16 cellular contexts compared by ENCODE assay signal in genomic region chr11:33452806-33453205, GRCh38.
DNase-seq lines count a peak whose midpoint lies in the region; ATAC-seq and TF ChIP-seq lines count a peak whose summit lies in the region.
"Had no signal": no experiment of that assay in that cellular context is flagged by ENCODE, and none has a peak within 500 bp of the region (broad histone marks: within the 10 kb centered on the region; RNA-seq: fewer than 3 reads in every experiment).

No MANE protein-coding gene starts in this region.

- no peak overlapping the region for H3K27ac Mint-ChIP-seq in MCF 10A (ENCODE audit: low read depth, unreplicated experiment)
- H3K27ac Mint-ChIP-seq: activated CD8-positive, alpha-beta T cell treated with anti-CD3 and anti-CD28 coated beads, Interleukin-2, amount 10 ng/mL, durations not matched to agents 7 days and 5 days; endodermal cell; natural killer cell; T-helper 17 cell had no signal

- H3K27me3 ChIP-seq in breast epithelium (no peaks in the 10 kb centered on the region), suprapubic skin (peaks cover 5% of the 10 kb centered on the region)

- ATAC-seq in GM21717 (IDR thresholded peaks at IDR 0.05; ENCODE audit: unreplicated experiment) = no peak
- ATAC-seq in GM21737 (IDR thresholded peaks at IDR 0.05; ENCODE audit: unreplicated experiment) = no peak
- ATAC-seq: activated CD8-positive, alpha-beta T cell treated with anti-CD3 and anti-CD28 coated beads, Interleukin-2, amount 10 ng/mL, durations not matched to agents 7 days and 5 days; natural killer cell; T-helper 17 cell had no signal

- peaks cover 9% of the 10 kb centered on the region for H3K4me1 Mint-ChIP-seq in MCF 10A (ENCODE audit: insufficient read depth, unreplicated experiment)
- H3K4me1 Mint-ChIP-seq: activated naive CD8-positive, alpha-beta T cell treated with anti-CD3 and anti-CD28 coated beads, Interleukin-2, amount 10 ng/mL, durations not matched to agents 7 days and 5 days; endodermal cell; natural killer cell; T-helper 17 cell had no signal

- no peak overlapping the region for H3K27ac ChIP-seq in breast epithelium
- no peak overlapping the region for H3K27ac ChIP-seq in suprapubic skin
- H3K27ac ChIP-seq: 22Rv1 had no signal

- TF ChIP-seq CTCF in MCF 10A (IDR thresholded peaks at IDR 0.05; ENCODE audit: unreplicated experiment) (no peak), breast epithelium (IDR thresholded peaks at IDR 0.05) (no peak), suprapubic skin (IDR thresholded peaks at IDR 0.05) (no peak)

- H3K4me3 ChIP-seq in breast epithelium (no peak overlapping the region), suprapubic skin (no peak overlapping the region)

- no peak for TF ChIP-seq POLR2A in breast epithelium (IDR thresholded peaks at IDR 0.05)
- no peak for TF ChIP-seq POLR2A in suprapubic skin (IDR thresholded peaks at IDR 0.05)

- peaks cover 4% of the 10 kb centered on the region for H3K27me3 Mint-ChIP-seq in MCF 10A (ENCODE audit: insufficient read depth, unreplicated experiment)

- intact Hi-C loops in MCF 10A (cut with micrococcal nuclease) (no loop called here), breast epithelium (cut with DNase I; ENCODE audit: low total_unique reads) (no loop called here)

- WGBS in suprapubic skin = 63% methylated on average over 2 of the region's 2 CpGs

- no TSS peak for BruUV-seq in MCF 10A (replicated peaks; lab: Mats Ljungman, UMichigan)

- H3K9me3 ChIP-seq in breast epithelium (no peaks in the 10 kb centered on the region), suprapubic skin (no peaks in the 10 kb centered on the region)

- POLR2A ChIA-PET in MCF 10A (lab: Yijun Ruan, JAX) = no interaction called here

- TF ChIP-seq EP300 in suprapubic skin (IDR thresholded peaks at IDR 0.05) = no peak

- H3K36me3 ChIP-seq in breast epithelium (no peaks in the 10 kb centered on the region), suprapubic skin (no peaks in the 10 kb centered on the region)

- DNase-seq in MCF 10A (ENCODE audit: unreplicated experiment) (peak; percentile 60), breast epithelium (ENCODE audit: low spot score in 2 of 2) (no peak), amniotic stem cell (lab: John Stamatoyannopoulos, UW) (peak; percentile 86), glomerular visceral epithelial cell (ENCODE audit: extremely low spot score) (peak; percentile 44), suprapubic skin (ENCODE audit: low spot score in 2 of 2) (no peak), Ammon's horn (ENCODE audit: low spot score) (no peak)
- DNase-seq: activated CD8-positive, alpha-beta T cell treated with anti-CD3 and anti-CD28 coated beads, Interleukin-2, amount 10 ng/mL, durations not matched to agents 7 days and 5 days; activated naive CD8-positive, alpha-beta T cell treated with anti-CD3 and anti-CD28 coated beads, Interleukin-2, amount 10 ng/mL, durations not matched to agents 7 days and 5 days; endodermal cell; natural killer cell; NCI-H187 treated with DMSO at 0.1 percent for 48 hours; NK-92 treated with Interleukin-12 subunit alpha and Interleukin-12 subunit beta, amount 100 ng/mL, for 24 hours; T-helper 17 cell had no signal

- H3K4me1 ChIP-seq in breast epithelium (no peaks in the 10 kb centered on the region), suprapubic skin (no peaks in the 10 kb centered on the region)

- H3K9me3 Mint-ChIP-seq in MCF 10A (ENCODE audit: unreplicated experiment) = no peaks in the 10 kb centered on the region
- H3K9me3 Mint-ChIP-seq: activated naive CD8-positive, alpha-beta T cell treated with anti-CD3 and anti-CD28 coated beads, Interleukin-2, amount 10 ng/mL, durations not matched to agents 7 days and 5 days; endodermal cell; natural killer cell had no signal

- CTCF ChIA-PET in MCF 10A (lab: Yijun Ruan, JAX) = interaction anchor here (1.8 kb wide), 1 partner anchor 236 kb away, joined by 4 read pairs; no protein-coding TSS in a partner anchor

- H3K4me3 Mint-ChIP-seq in MCF 10A (ENCODE audit: unreplicated experiment) = no peak overlapping the region
- H3K4me3 Mint-ChIP-seq: activated CD8-positive, alpha-beta T cell treated with anti-CD3 and anti-CD28 coated beads, Interleukin-2, amount 10 ng/mL, durations not matched to agents 7 days and 5 days; activated naive CD8-positive, alpha-beta T cell treated with anti-CD3 and anti-CD28 coated beads, Interleukin-2, amount 10 ng/mL, durations not matched to agents 7 days and 5 days; endodermal cell; natural killer cell; T-helper 17 cell had no signal

- H3K36me3 Mint-ChIP-seq in MCF 10A (ENCODE audit: insufficient read depth, unreplicated experiment) = no peaks in the 10 kb centered on the region
- H3K36me3 Mint-ChIP-seq: activated naive CD8-positive, alpha-beta T cell treated with anti-CD3 and anti-CD28 coated beads, Interleukin-2, amount 10 ng/mL, durations not matched to agents 7 days and 5 days; natural killer cell had no signal

Comparison
In these comparisons a context has a peak if more than half of its experiments do, and no peak if none do; other contexts are left out.
1. DNase-seq: peak in MCF 10A (single experiment), amniotic stem cell (single experiment) and glomerular visceral epithelial cell (single experiment); none in breast epithelium (0 of 2), suprapubic skin (0 of 2) and Ammon's horn (single experiment).